Comparison of ENCODE assay signal across 10 cellular contexts in genomic region chr11:313304-313786, GRCh38. TPM values are rescaled to one million over a fixed set of nuclear protein-coding genes. Genes with fewer than 3 reads are reported as not detected.
DNase-seq lines count a peak whose midpoint lies in the region; ATAC-seq, FAIRE-seq and TF ChIP-seq lines count a peak whose summit lies in the region.
"Had no signal": no experiment of that assay in that cellular context is flagged by ENCODE, and none has a peak within 500 bp of the region (broad histone marks: within the 10 kb centered on the region; RNA-seq: fewer than 3 reads in every experiment).

No MANE protein-coding gene starts in this region.

- peak overlapping the region; percentile 95 for H3K4me2 ChIP-seq in K562 (ENCODE audit: insufficient read depth, low read length)

- no peak for FAIRE-seq in K562 (lab: Jason Lieb, UNC)

- TF ChIP-seq POLR2A in K562 (conservative IDR thresholded peaks at IDR 0.05), result no peak

- H3K9me1 ChIP-seq in K562 (ENCODE audit: control insufficient read depth, insufficient read depth, low read length), result no peaks in the 10 kb centered on the region

- H3K79me2 ChIP-seq in K562 (ENCODE audit: control insufficient read depth, insufficient read depth, low read length), result peaks cover 80% of the 10 kb centered on the region

- TF ChIP-seq RAD21 in K562 (CRISPR knock-in tag; conservative IDR thresholded peaks at IDR 0.05 in 1 of 2, IDR thresholded peaks at IDR 0.05 in 1 of 2), result no peak

- peak overlapping the region; percentile 60 for H2AFZ ChIP-seq in K562 (ENCODE audit: low read depth, low read length)

- no peak for TF ChIP-seq EP300 in K562 (IDR thresholded peaks at IDR 0.05; ENCODE audit: low read length)

- H3K4me3 ChIP-seq in K562, result peak overlapping the region; percentile 69
- H3K4me3 ChIP-seq in mucosa of descending colon, result no peak overlapping the region
- H3K4me3 ChIP-seq in brain microvascular endothelial cell (ENCODE audit: low read depth, low read length), result no peak overlapping the region

- no peaks in the 10 kb centered on the region for H3K9me3 ChIP-seq in K562 (replicated peaks; ENCODE audit: control insufficient read depth, insufficient read depth, low read depth, low read length)
- no peaks in the 10 kb centered on the region for H3K9me3 ChIP-seq in mucosa of descending colon

- TF ChIP-seq CTCF in K562 (IDR thresholded peaks at IDR 0.05 in 2 of 3, conservative IDR thresholded peaks at IDR 0.05 in 1 of 3; ENCODE audit: insufficient read depth in 2 of 3, low read depth in 1 of 3, low read length in 3 of 3) (no peak), mucosa of descending colon (IDR thresholded peaks at IDR 0.05) (no peak), brain microvascular endothelial cell (IDR thresholded peaks at IDR 0.05; ENCODE audit: low read depth, low read length, missing control alignments) (no peak)

- CTCF ChIA-PET in K562 (lab: Yijun Ruan, JAX; ENCODE audit: low intra/inter-chr PET ratio), result no interaction called here

- DNase-seq in 8988T (peak; percentile 38), K562 (ENCODE audit: extremely low read depth in 1 of 4, low spot score in 3 of 4) (no peak), mucosa of descending colon (peak in 2 of 3 donors; percentile 53 to 55), sciatic nerve (ENCODE audit: low spot score) (no peak), NCI-H2107 treated with DMSO at 0.1 percent for 48 hours (lab: John Stamatoyannopoulos, UW; ENCODE audit: unreplicated experiment) (no peak), NCI-H226 (no peak), brain microvascular endothelial cell (no peak)
- DNase-seq: cerebellar nuclear complex, NCI-H526 treated with DMSO at 0.1 percent for 48 hours had no signal

- peak overlapping the region; percentile 87 for H3K27ac ChIP-seq in K562 (ENCODE audit: extremely low read depth, low read depth, low read length)
- no peak overlapping the region for H3K27ac ChIP-seq in brain microvascular endothelial cell

- intact Hi-C loops in K562 (cut with micrococcal nuclease) (loop anchor here (5.0 kb wide), 1 partner anchor 46 kb away; no protein-coding TSS in a partner anchor), mucosa of descending colon (cut with DNase I, micrococcal nuclease) (no loop called here), sciatic nerve (cut with DNase I) (no loop called here)

- H3K36me3 ChIP-seq in K562 (ENCODE audit: control insufficient read depth, insufficient read depth, low read length), result peaks cover 32% of the 10 kb centered on the region; the same call in 1 of the 3 replicates
- H3K36me3 ChIP-seq in mucosa of descending colon (ENCODE audit: low read depth), result no peaks in the 10 kb centered on the region
- H3K36me3 ChIP-seq in brain microvascular endothelial cell (replicated peaks), result no peaks in the 10 kb centered on the region

- peaks cover 5% of the 10 kb centered on the region; the same call in 1 of the 2 replicates for H4K20me1 ChIP-seq in K562 (replicated peaks; ENCODE audit: control insufficient read depth, insufficient read depth, low read length)

- H3K4me1 ChIP-seq in K562 (replicated peaks in 1 of 2; ENCODE audit: control insufficient read depth in 2 of 2, insufficient read depth in 2 of 2, low read length in 2 of 2) (peaks cover 33 to 43% of the 10 kb centered on the region in 2 experiments), mucosa of descending colon (ENCODE audit: low read depth) (peaks cover 31% of the 10 kb centered on the region)

- H3K9ac ChIP-seq in K562 (ENCODE audit: insufficient read depth in 1 of 2, low read depth in 2 of 2, low read length in 2 of 2), result peak overlapping the region; percentile 82 to 98

- H3K27me3 ChIP-seq in K562 (ENCODE audit: control insufficient read depth in 2 of 2, insufficient read depth in 2 of 2, low read length in 2 of 2), result no peaks in the 10 kb centered on the region
- H3K27me3 ChIP-seq in brain microvascular endothelial cell (replicated peaks), result peaks cover 22% of the 10 kb centered on the region

- in situ Hi-C loops in K562 (cut with MboI), result loop anchor here (5.0 kb wide), 1 partner anchor 39 kb away; no protein-coding TSS in a partner anchor
- in situ Hi-C loops in brain microvascular endothelial cell (cut with HindIII; ENCODE audit: low pct_ligation_motif_present, low sequenced_read_pairs), result no loop called here

- ATAC-seq in HG02763 (IDR thresholded peaks at IDR 0.05; ENCODE audit: unreplicated experiment), result peak; percentile 2
- peak; percentile 3 for ATAC-seq in K562
- ATAC-seq in mucosa of descending colon, result no peak
- no peak for ATAC-seq in sciatic nerve

- BruUV-seq in K562 (replicated peaks; lab: Mats Ljungman, UMichigan), result TSS peak; percentile 40

- POLR2A ChIA-PET in K562 (lab: Yijun Ruan, JAX), result interaction anchor here (0.7 to 2.1 kb wide), 3 partner anchors 11 to 17 kb away, joined by 3 to 9 read pairs (median 7); no protein-coding TSS in a partner anchor

- WGBS in K562 (ENCODE audit: insufficient coverage, low coverage, missing lambda C conversion rate), result 4% methylated on average over 8 of the region's 8 CpGs

RNA-seq across cellular contexts. Expression of gene IFITM1, which starts 0.5 kb away (rescaled TPM):
- total RNA-seq in K562 (2011; cell fraction: chromatin; rRNA removed; ENCODE audit: low replicate concordance), result 394 and 929 TPM in 2 replicates
- total RNA-seq in K562 (2011; cell fraction: nucleolus; rRNA removed), result 1,445 and 1,483 TPM in 2 replicates
- total RNA-seq in K562 (2011; cell fraction: nucleoplasm; rRNA removed), result 1,061 and 1,262 TPM in 2 replicates
- total RNA-seq in K562 (2014; rRNA removed), result 793 and 818 TPM in 2 replicates
- 572 and 787 TPM in 2 replicates for total RNA-seq in K562 (2014; rRNA removed; fragmentation: Illumina TruSeq; extraction: Trizol)
- 979 and 985 TPM in 2 replicates for total RNA-seq in K562 (2015; rRNA removed; fragmentation: Illumina TruSeq; extraction: Trizol)
- 691 and 717 TPM in 2 replicates for total RNA-seq in K562 (2021)
- polyA plus RNA-seq in K562 (2011; rRNA removed), result 900 and 1,311 TPM in 2 replicates
- 2,724 and 2,737 TPM in 2 replicates for polyA plus RNA-seq in K562 (2011; cell fraction: cytosol; rRNA removed)
- 780 and 1,049 TPM in 2 replicates for polyA plus RNA-seq in K562 (2011; cell fraction: nucleus; rRNA removed)
- polyA plus RNA-seq in K562 (2012), result 1,084 and 1,212 TPM in 2 replicates
- 1,966 and 1,984 TPM in 2 replicates for polyA plus RNA-seq in K562 (2014; fragmentation: Illumina TruSeq; extraction: Trizol)
- 1,000 to 10,000 TPM; 4,252 to 5,579 TPM for polyA plus RNA-seq in K562 (2014; fragmentation: Nextera tagmentation; extraction: Ambion mirVana)
- polyA plus RNA-seq in K562 (2014; rRNA removed), result 974 and 999 TPM in 2 replicates
- 752 and 801 TPM in 2 replicates for polyA minus RNA-seq in K562 (2011; rRNA and poly(A)+ RNA removed)
- polyA minus RNA-seq in K562 (2011; cell fraction: cytosol; rRNA and poly(A)+ RNA removed), result 577 and 662 TPM in 2 replicates
- 139 and 266 TPM in 2 replicates for polyA minus RNA-seq in K562 (2011; cell fraction: nucleus; rRNA and poly(A)+ RNA removed)
- total RNA-seq in mucosa of descending colon, result 100 to 1,000 TPM in 1 of 3 donors, 10 to 100 TPM in 2; 80.2 to 182 (median 87.3) TPM
- total RNA-seq in sciatic nerve, result 344 TPM

RNA-seq across cellular contexts. Expression of gene IFITM2, which starts 5.7 kb away (rescaled TPM):
- total RNA-seq in K562 (2011; cell fraction: chromatin; rRNA removed; ENCODE audit: low replicate concordance), result 6.5 and 20.8 TPM in 2 replicates
- total RNA-seq in K562 (2011; cell fraction: nucleolus; rRNA removed), result 47.0 and 138 TPM in 2 replicates
- total RNA-seq in K562 (2011; cell fraction: nucleoplasm; rRNA removed), result 31.5 and 44.9 TPM in 2 replicates
- total RNA-seq in K562 (2014; rRNA removed), result 52.8 and 187 TPM in 2 replicates
- 137 and 145 TPM in 2 replicates for total RNA-seq in K562 (2014; rRNA removed; fragmentation: Illumina TruSeq; extraction: Trizol)
- 290 and 356 TPM in 2 replicates for total RNA-seq in K562 (2015; rRNA removed; fragmentation: Illumina TruSeq; extraction: Trizol)
- total RNA-seq in K562 (2021), result 693 and 698 TPM in 2 replicates
- polyA plus RNA-seq in K562 (2011; rRNA removed), result 205 and 655 TPM in 2 replicates
- polyA plus RNA-seq in K562 (2011; cell fraction: cytosol; rRNA removed), result 600 and 1,150 TPM in 2 replicates
- 59.9 and 198 TPM in 2 replicates for polyA plus RNA-seq in K562 (2011; cell fraction: nucleus; rRNA removed)
- 488 and 506 TPM in 2 replicates for polyA plus RNA-seq in K562 (2012)
- polyA plus RNA-seq in K562 (2014; fragmentation: Illumina TruSeq; extraction: Trizol), result 472 and 547 TPM in 2 replicates
- polyA plus RNA-seq in K562 (2014; fragmentation: Nextera tagmentation; extraction: Ambion mirVana), result 1,000 to 10,000 TPM; 3,629 to 4,872 TPM
- polyA plus RNA-seq in K562 (2014; rRNA removed), result 255 and 328 TPM in 2 replicates
- 69.9 and 190 TPM in 2 replicates for polyA minus RNA-seq in K562 (2011; rRNA and poly(A)+ RNA removed)
- 143 and 401 TPM in 2 replicates for polyA minus RNA-seq in K562 (2011; cell fraction: cytosol; rRNA and poly(A)+ RNA removed)
- polyA minus RNA-seq in K562 (2011; cell fraction: nucleus; rRNA and poly(A)+ RNA removed), result 14.8 and 71.3 TPM in 2 replicates
- total RNA-seq in mucosa of descending colon, result 100 to 1,000 TPM in 2 of 3 donors, 10 to 100 TPM in 1; 57.2 to 254 (median 111) TPM
- total RNA-seq in sciatic nerve, result 853 TPM

RNA-seq across cellular contexts. Expression of gene IFITM3, which starts 7.3 kb away (rescaled TPM):
- 6.0 and 26.3 TPM in 2 replicates for total RNA-seq in K562 (2011; cell fraction: chromatin; rRNA removed; ENCODE audit: low replicate concordance)
- total RNA-seq in K562 (2011; cell fraction: nucleolus; rRNA removed), result 38.8 and 53.5 TPM in 2 replicates
- 31.1 and 36.4 TPM in 2 replicates for total RNA-seq in K562 (2011; cell fraction: nucleoplasm; rRNA removed)
- total RNA-seq in K562 (2014; rRNA removed), result 49.6 and 70.6 TPM in 2 replicates
- total RNA-seq in K562 (2014; rRNA removed; fragmentation: Illumina TruSeq; extraction: Trizol), result 41.0 and 51.5 TPM in 2 replicates
- total RNA-seq in K562 (2015; rRNA removed; fragmentation: Illumina TruSeq; extraction: Trizol), result 155 and 161 TPM in 2 replicates
- total RNA-seq in K562 (2021), result 163 and 164 TPM in 2 replicates
- polyA plus RNA-seq in K562 (2011; rRNA removed), result 22.7 and 77.6 TPM in 2 replicates
- 128 TPM in 2 replicates for polyA plus RNA-seq in K562 (2011; cell fraction: cytosol; rRNA removed)
- 28.0 and 34.2 TPM in 2 replicates for polyA plus RNA-seq in K562 (2011; cell fraction: nucleus; rRNA removed)
- polyA plus RNA-seq in K562 (2012), result 478 and 481 TPM in 2 replicates
- 242 and 297 TPM in 2 replicates for polyA plus RNA-seq in K562 (2014; fragmentation: Illumina TruSeq; extraction: Trizol)
- polyA plus RNA-seq in K562 (2014; fragmentation: Nextera tagmentation; extraction: Ambion mirVana), result 100 to 1,000 TPM; 452 to 461 TPM
- polyA plus RNA-seq in K562 (2014; rRNA removed), result 77.7 and 150 TPM in 2 replicates
- 19.8 and 26.3 TPM in 2 replicates for polyA minus RNA-seq in K562 (2011; rRNA and poly(A)+ RNA removed)
- polyA minus RNA-seq in K562 (2011; cell fraction: cytosol; rRNA and poly(A)+ RNA removed), result 49.6 and 95.7 TPM in 2 replicates
- polyA minus RNA-seq in K562 (2011; cell fraction: nucleus; rRNA and poly(A)+ RNA removed), result 6.9 and 19.4 TPM in 2 replicates
- total RNA-seq in mucosa of descending colon, result 100 to 1,000 TPM in 2 of 3 donors, 10 to 100 TPM in 1; 76.1 to 410 (median 353) TPM
- total RNA-seq in sciatic nerve, result 1,044 TPM

RNA-seq across cellular contexts. Expression of gene IFITM5, which starts 14.0 kb away (rescaled TPM):
- not detected in 2 replicates for total RNA-seq in K562 (2011; cell fraction: chromatin; rRNA removed; ENCODE audit: low replicate concordance)
- total RNA-seq in K562 (2011; cell fraction: nucleolus; rRNA removed), result not detected in 2 replicates
- not detected in 2 replicates for total RNA-seq in K562 (2011; cell fraction: nucleoplasm; rRNA removed)
- total RNA-seq in K562 (2014; rRNA removed), result not detected in 2 replicates
- not detected in 2 replicates for total RNA-seq in K562 (2014; rRNA removed; fragmentation: Illumina TruSeq; extraction: Trizol)
- not detected in 2 replicates for total RNA-seq in K562 (2015; rRNA removed; fragmentation: Illumina TruSeq; extraction: Trizol)
- not detected in 2 replicates for total RNA-seq in K562 (2021)
- not detected in 2 replicates for polyA plus RNA-seq in K562 (2011; rRNA removed)
- polyA plus RNA-seq in K562 (2011; cell fraction: cytosol; rRNA removed), result not detected in 2 replicates
- polyA plus RNA-seq in K562 (2011; cell fraction: nucleus; rRNA removed), result not detected in 2 replicates
- polyA plus RNA-seq in K562 (2012), result not detected in 2 replicates
- polyA plus RNA-seq in K562 (2014; fragmentation: Illumina TruSeq; extraction: Trizol), result not detected in 2 replicates
- not detected for polyA plus RNA-seq in K562 (2014; fragmentation: Nextera tagmentation; extraction: Ambion mirVana)
- 0.19 TPM in 1 of 2 replicates, not detected in the other for polyA plus RNA-seq in K562 (2014; rRNA removed)
- polyA minus RNA-seq in K562 (2011; rRNA and poly(A)+ RNA removed), result not detected in 2 replicates
- not detected in 2 replicates for polyA minus RNA-seq in K562 (2011; cell fraction: cytosol; rRNA and poly(A)+ RNA removed)
- polyA minus RNA-seq in K562 (2011; cell fraction: nucleus; rRNA and poly(A)+ RNA removed), result not detected in 2 replicates
- total RNA-seq in mucosa of descending colon, result not detected
- total RNA-seq in sciatic nerve, result not detected

RNA-seq across cellular contexts. Expression of gene PGGHG, which starts 24.4 kb away (rescaled TPM):
- total RNA-seq in K562 (2011; cell fraction: chromatin; rRNA removed; ENCODE audit: low replicate concordance), result 121 and 331 TPM in 2 replicates
- total RNA-seq in K562 (2011; cell fraction: nucleolus; rRNA removed), result 233 and 250 TPM in 2 replicates
- total RNA-seq in K562 (2011; cell fraction: nucleoplasm; rRNA removed), result 139 and 152 TPM in 2 replicates
- total RNA-seq in K562 (2014; rRNA removed), result 25.7 and 34.3 TPM in 2 replicates
- total RNA-seq in K562 (2014; rRNA removed; fragmentation: Illumina TruSeq; extraction: Trizol), result 3.3 and 5.1 TPM in 2 replicates
- total RNA-seq in K562 (2015; rRNA removed; fragmentation: Illumina TruSeq; extraction: Trizol), result 13.8 and 15.2 TPM in 2 replicates
- 55.9 and 73.1 TPM in 2 replicates for total RNA-seq in K562 (2021)
- polyA plus RNA-seq in K562 (2011; rRNA removed), result 18.1 and 48.0 TPM in 2 replicates
- 11.1 and 18.3 TPM in 2 replicates for polyA plus RNA-seq in K562 (2011; cell fraction: cytosol; rRNA removed)
- 636 and 650 TPM in 2 replicates for polyA plus RNA-seq in K562 (2011; cell fraction: nucleus; rRNA removed)
- 54.9 and 131 TPM in 2 replicates for polyA plus RNA-seq in K562 (2012)
- polyA plus RNA-seq in K562 (2014; fragmentation: Illumina TruSeq; extraction: Trizol), result 18.3 and 23.2 TPM in 2 replicates
- polyA plus RNA-seq in K562 (2014; fragmentation: Nextera tagmentation; extraction: Ambion mirVana), result under 1 TPM; 0.38 to 0.84 TPM
- 74.2 and 85.1 TPM in 2 replicates for polyA plus RNA-seq in K562 (2014; rRNA removed)
- 2.3 TPM in 2 replicates for polyA minus RNA-seq in K562 (2011; rRNA and poly(A)+ RNA removed)
- 4.9 and 8.6 TPM in 2 replicates for polyA minus RNA-seq in K562 (2011; cell fraction: cytosol; rRNA and poly(A)+ RNA removed)
- 43.4 and 50.0 TPM in 2 replicates for polyA minus RNA-seq in K562 (2011; cell fraction: nucleus; rRNA and poly(A)+ RNA removed)
- total RNA-seq in mucosa of descending colon, result 10 to 100 TPM; 21.2 to 37.1 (median 29.7) TPM
- total RNA-seq in sciatic nerve, result 60.3 TPM

Comparison
In these comparisons a context has a peak if more than half of its experiments do, and no peak if none do; other contexts are left out.
1. DNase-seq: peak in 8988T (single experiment) and mucosa of descending colon (2 of 3); none in K562 (0 of 4), sciatic nerve (single experiment), NCI-H2107 treated with DMSO at 0.1 percent for 48 hours (single experiment), NCI-H226 (single experiment) and brain microvascular endothelial cell (single experiment).
2. ATAC-seq: peak in HG02763 (single experiment) and K562 (single experiment); none in mucosa of descending colon (single experiment) and sciatic nerve (single experiment).